Comparison of ENCODE assay signal across 8 cellular contexts in the genomic region with DNA sequence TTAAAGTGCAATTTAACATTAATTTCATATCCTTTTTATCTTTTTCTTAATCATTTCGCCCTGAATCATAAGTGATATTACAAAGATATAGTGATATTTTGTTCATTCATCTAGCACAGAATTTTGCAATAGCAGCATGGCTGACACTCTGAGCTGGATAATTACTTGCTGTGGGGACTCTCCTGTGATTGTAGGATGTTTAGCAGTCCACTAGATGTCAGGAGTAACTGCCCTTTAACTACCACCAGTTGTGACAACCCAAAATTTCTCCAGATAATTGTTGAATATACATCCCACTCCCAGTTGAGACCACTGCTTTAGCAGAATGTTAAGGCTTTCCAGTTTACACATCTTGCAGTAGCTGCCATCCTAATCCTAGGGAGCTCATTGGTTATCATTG.
DNase-seq lines count a peak whose midpoint lies in the region; ATAC-seq lines count a peak whose summit lies in the region.

No MANE protein-coding gene starts in this region.

- ATAC-seq in CD4-positive, CD25-positive, alpha-beta regulatory T cell (ENCODE audit: low read depth in 2 of 2): peak in 1 of 2 donors; percentile 71
- ATAC-seq in GM18909 (IDR thresholded peaks at IDR 0.05; ENCODE audit: poor library complexity, unreplicated experiment): peak; percentile 56
- peak in 1 of 2 donors; percentile 52 for ATAC-seq in naive B cell (ENCODE audit: low read depth in 2 of 2)
- ATAC-seq in HG02973 (IDR thresholded peaks at IDR 0.05; ENCODE audit: unreplicated experiment): no peak
- ATAC-seq in HG03342 (IDR thresholded peaks at IDR 0.05; ENCODE audit: unreplicated experiment): no peak

- no peak overlapping the region for H3K4me3 ChIP-seq in CD4-positive, CD25-positive, alpha-beta regulatory T cell (ENCODE audit: low read depth, low read length)

- peaks cover 0 to 4% of the 10 kb centered on the region in 2 experiments for H3K9me3 ChIP-seq in CD4-positive, CD25-positive, alpha-beta regulatory T cell (ENCODE audit: control insufficient read depth in 2 of 2, low read length in 2 of 2)

- no peak overlapping the region for H3K27ac ChIP-seq in CD4-positive, CD25-positive, alpha-beta regulatory T cell (ENCODE audit: insufficient read depth, low read length, poor library complexity, severe bottlenecking)

- H3K4me1 Mint-ChIP-seq in CD4-positive, CD25-positive, alpha-beta regulatory T cell: peaks cover 0 to 5% (median 3%) of the 10 kb centered on the region in 4 donors
- peaks cover 0 to 3% (median 0%) of the 10 kb centered on the region in 3 donors for H3K4me1 Mint-ChIP-seq in naive B cell

- no peak overlapping the region for H3K27ac Mint-ChIP-seq in CD4-positive, CD25-positive, alpha-beta regulatory T cell
- H3K27ac Mint-ChIP-seq in naive B cell: no peak overlapping the region

- no peaks in the 10 kb centered on the region for H3K36me3 ChIP-seq in CD4-positive, CD25-positive, alpha-beta regulatory T cell (ENCODE audit: control insufficient read depth, insufficient read depth, low read length)

- H3K27me3 ChIP-seq in CD4-positive, CD25-positive, alpha-beta regulatory T cell (ENCODE audit: control insufficient read depth, insufficient read depth, low read length): peaks cover 1% of the 10 kb centered on the region

- H3K36me3 Mint-ChIP-seq in CD4-positive, CD25-positive, alpha-beta regulatory T cell: no peaks in the 10 kb centered on the region
- H3K36me3 Mint-ChIP-seq in naive B cell: no peaks in the 10 kb centered on the region

- no peaks in the 10 kb centered on the region for H3K4me1 ChIP-seq in CD4-positive, CD25-positive, alpha-beta regulatory T cell (ENCODE audit: control insufficient read depth, insufficient read depth, low read length, poor library complexity, severe bottlenecking)

- H3K27me3 Mint-ChIP-seq in CD4-positive, CD25-positive, alpha-beta regulatory T cell: peaks cover 4% of the 10 kb centered on the region
- H3K27me3 Mint-ChIP-seq in naive B cell: no peaks in the 10 kb centered on the region

- H3K4me3 Mint-ChIP-seq in CD4-positive, CD25-positive, alpha-beta regulatory T cell: no peak overlapping the region
- H3K4me3 Mint-ChIP-seq in naive B cell: no peak overlapping the region

- DNase-seq in CD4-positive, CD25-positive, alpha-beta regulatory T cell: peak in 2 of 3 donors; percentile 36 to 60
- DNase-seq in NOMO-1 treated with dmso at 0.1 percent for 144 hours (lab: John Stamatoyannopoulos, UW; ENCODE audit: unreplicated experiment) (peak; percentile 88), dermis microvascular lymphatic vessel endothelial cell (ENCODE audit: low read depth in 2 of 2) (peak; percentile 25 to 56), naive B cell (peak; percentile 6), GM19238 (ENCODE audit: insufficient read length, low spot score) (no peak)

- no peaks in the 10 kb centered on the region for H3K9me3 Mint-ChIP-seq in CD4-positive, CD25-positive, alpha-beta regulatory T cell
- H3K9me3 Mint-ChIP-seq in naive B cell: no peaks in the 10 kb centered on the region
